In the genomic region with DNA sequence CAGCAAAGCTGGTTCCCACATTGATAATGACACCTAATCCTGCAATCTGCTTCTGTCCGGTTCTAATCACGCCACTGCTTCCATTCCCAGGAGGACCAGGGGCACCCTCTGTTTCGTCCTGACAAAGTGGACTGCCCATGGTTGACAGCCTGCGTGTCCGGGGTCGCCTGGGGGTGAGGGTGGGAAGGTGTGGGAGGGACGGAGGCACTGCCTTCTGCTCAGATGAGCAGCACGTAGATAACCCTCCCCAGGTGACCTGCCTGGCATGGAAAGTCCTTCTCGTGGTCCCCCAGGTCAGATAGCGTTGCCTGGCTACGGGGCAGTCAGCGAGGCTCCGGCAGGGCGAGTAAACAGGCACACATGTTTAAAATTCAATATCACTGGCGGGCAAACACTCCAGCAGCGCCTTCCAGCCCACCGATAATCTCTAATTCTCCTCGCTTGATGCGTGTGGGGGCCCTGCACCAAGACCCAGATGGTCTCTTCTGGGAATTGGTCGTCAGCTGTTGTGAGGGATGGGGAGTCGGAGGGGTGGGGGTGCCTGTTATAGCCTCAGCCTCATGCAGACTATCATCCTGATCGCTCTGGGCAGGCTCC, we compare ENCODE assay signal across 24 cellular contexts.
"Had no signal": no experiment of that assay in that cellular context is flagged by ENCODE, and none has a peak within 500 bp of the region (broad histone marks: within the 10 kb centered on the region; RNA-seq: fewer than 3 reads in every experiment).

No MANE protein-coding gene starts in this region.

- H3K4me3 ChIP-seq: coronary artery, esophagus squamous epithelium, lower lobe of right lung, skin epidermis, upper lobe of left lung had no signal

- ATAC-seq: activated CD8-positive, alpha-beta T cell treated with anti-CD3 and anti-CD28 coated beads, Interleukin-2, amount 10 ng/mL, durations not matched to agents 7 days and 5 days; left cardiac atrium; lower lobe of right lung; right cardiac atrium had no signal

- H3K27me3 ChIP-seq: upper lobe of left lung had no signal

- H3K27ac Mint-ChIP-seq: activated CD4-positive, alpha-beta T cell treated with anti-CD3 and anti-CD28 coated beads, Interleukin-2, amount 10 ng/mL, durations not matched to agents 24 days and 14 days; activated CD8-positive, alpha-beta T cell treated with anti-CD3 and anti-CD28 coated beads, Interleukin-2, amount 10 ng/mL, durations not matched to agents 7 days and 5 days; activated naive CD8-positive, alpha-beta T cell treated with anti-CD3 and anti-CD28 coated beads for 36 hours; T-helper 2 cell treated with Interferon-gamma antibody and Interleukin-4, amounts not matched to agents 5 μg/mL and 100 μg/mL, for 36 hours had no signal

- H3K9me3 Mint-ChIP-seq: activated CD4-positive, alpha-beta T cell treated with anti-CD3 and anti-CD28 coated beads, Interleukin-2, amount 10 ng/mL, durations not matched to agents 24 days and 14 days; activated naive CD8-positive, alpha-beta T cell treated with anti-CD3 and anti-CD28 coated beads for 36 hours; central memory CD8-positive, alpha-beta T cell; immature natural killer cell; T-helper 2 cell treated with Interferon-gamma antibody and Interleukin-4, amounts not matched to agents 5 μg/mL and 100 μg/mL, for 36 hours had no signal

- H3K4me1 ChIP-seq: lower lobe of right lung had no signal

- H3K36me3 Mint-ChIP-seq: activated naive CD8-positive, alpha-beta T cell treated with anti-CD3 and anti-CD28 coated beads for 36 hours; brain had no signal

- DNase-seq: activated CD4-positive, alpha-beta T cell treated with anti-CD3 and anti-CD28 coated beads, Interleukin-2, amount 10 ng/mL, durations not matched to agents 24 days and 14 days; activated CD4-positive, CD25-positive, alpha-beta regulatory T cell; activated CD8-positive, alpha-beta memory T cell treated with anti-CD3 and anti-CD28 coated beads, Interleukin-2, amount 50 U/mL, for 48 hours; activated CD8-positive, alpha-beta T cell treated with anti-CD3 and anti-CD28 coated beads, Interleukin-2, amount 10 ng/mL, durations not matched to agents 7 days and 5 days; activated gamma-delta T cell treated with Interleukin-2 at 50 U/mL for 16 hours; activated naive CD8-positive, alpha-beta T cell treated with anti-CD3 and anti-CD28 coated beads for 36 hours; amygdala; effector CD4-positive, alpha-beta T cell; esophagus squamous epithelium; immature natural killer cell; left cardiac atrium; lower lobe of right lung; naive B cell; posterior cingulate gyrus; right cardiac atrium; stimulated activated CD4-positive, alpha-beta T cell treated with anti-CD3 and anti-CD28 coated beads, Interleukin-4, amount 100 ng/mL, for 24 hours; stimulated activated naive CD4-positive, alpha-beta T cell; substantia nigra; upper lobe of left lung had no signal

- H3K4me3 Mint-ChIP-seq: activated CD4-positive, alpha-beta T cell treated with anti-CD3 and anti-CD28 coated beads, Interleukin-2, amount 10 ng/mL, durations not matched to agents 24 days and 14 days; activated CD8-positive, alpha-beta T cell treated with anti-CD3 and anti-CD28 coated beads, Interleukin-2, amount 10 ng/mL, durations not matched to agents 7 days and 5 days; activated naive CD8-positive, alpha-beta T cell treated with anti-CD3 and anti-CD28 coated beads for 36 hours; brain; central memory CD8-positive, alpha-beta T cell; T-helper 2 cell treated with Interferon-gamma antibody and Interleukin-4, amounts not matched to agents 5 μg/mL and 100 μg/mL, for 36 hours had no signal

- H3K36me3 ChIP-seq: esophagus squamous epithelium, lower lobe of right lung, upper lobe of left lung had no signal

- H3K9me3 ChIP-seq: esophagus squamous epithelium, lower lobe of right lung, upper lobe of left lung had no signal

- H3K27ac ChIP-seq: coronary artery, esophagus squamous epithelium, lower lobe of right lung, skin epidermis, upper lobe of left lung had no signal

- H3K27me3 Mint-ChIP-seq: activated CD4-positive, alpha-beta T cell treated with anti-CD3 and anti-CD28 coated beads, Interleukin-2, amount 10 ng/mL, durations not matched to agents 24 days and 14 days; activated naive CD8-positive, alpha-beta T cell treated with anti-CD3 and anti-CD28 coated beads for 36 hours; brain; central memory CD8-positive, alpha-beta T cell had no signal
